8 cellular contexts compared by ENCODE assay signal in the genomic region with DNA sequence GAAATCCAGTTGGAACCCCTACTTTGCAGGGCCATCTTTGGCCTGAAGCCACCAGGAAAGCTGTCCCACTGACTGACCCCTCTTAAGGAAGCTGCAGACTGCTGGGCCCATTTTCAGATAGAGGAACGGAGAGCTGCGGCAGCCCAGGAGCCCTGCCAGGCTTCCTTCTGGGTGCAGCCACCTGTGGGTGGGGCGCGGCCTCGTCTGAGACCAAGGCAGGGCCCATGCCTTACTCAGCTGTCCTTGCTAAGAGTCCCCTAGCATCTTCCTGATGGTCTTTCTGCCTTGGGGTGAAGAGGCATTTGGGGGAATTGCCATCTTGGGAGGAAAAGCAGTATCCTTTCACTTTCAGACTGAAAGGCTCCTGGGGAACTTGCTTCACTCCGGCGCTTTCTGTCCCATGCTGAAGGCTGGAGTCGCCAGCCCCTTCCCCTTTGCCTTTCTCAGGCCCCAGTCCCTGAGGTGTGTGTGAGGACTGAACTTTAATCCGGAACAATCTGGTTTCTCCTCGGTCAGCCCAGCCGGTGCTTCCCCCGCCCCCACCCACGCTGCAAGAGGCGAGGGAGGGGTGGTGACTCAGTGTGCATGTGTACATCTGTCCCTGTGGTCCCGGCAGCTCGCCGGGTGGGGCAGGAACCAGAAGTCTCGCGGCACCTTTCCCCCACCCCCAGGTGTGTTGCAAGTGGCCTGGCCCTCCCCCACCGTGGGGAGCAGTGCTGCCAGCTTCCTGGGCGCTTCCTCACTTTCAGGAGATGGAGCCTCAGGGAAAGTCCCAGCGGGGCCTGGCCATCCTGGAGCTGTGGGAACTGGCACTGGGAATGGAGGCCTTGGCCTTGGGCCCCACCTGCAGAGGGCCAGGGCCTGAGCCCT. TPM values are rescaled to one million over a fixed set of nuclear protein-coding genes. Genes with fewer than 3 reads are reported as not detected.
A peak's percentile ranks its signal among the peaks of the same experiment; 100 is the strongest.
DNase-seq lines count a peak whose midpoint lies in the region; ATAC-seq and TF ChIP-seq lines count a peak whose summit lies in the region.

No MANE protein-coding gene starts in this region.

- peaks cover 42 to 48% of the 10 kb centered on the region in 2 donors for H3K36me3 ChIP-seq in prostate gland
- peaks cover 2% of the 10 kb centered on the region for H3K36me3 ChIP-seq in urinary bladder (ENCODE audit: insufficient read depth)

- TF ChIP-seq CTCF in prostate gland (IDR thresholded peaks at IDR 0.05): no peak

- peaks cover 37% of the 10 kb centered on the region for H3K4me1 ChIP-seq in prostate gland (replicated peaks)
- no peaks in the 10 kb centered on the region for H3K4me1 ChIP-seq in urinary bladder (ENCODE audit: insufficient read depth)

- H3K9me3 ChIP-seq in prostate gland: no peaks in the 10 kb centered on the region

- 14% methylated on average over 22 of the region's 22 CpGs for WGBS in prostate gland
- 31% methylated on average over 22 of the region's 22 CpGs for WGBS in urinary bladder

- H3K27me3 ChIP-seq in prostate gland (replicated peaks; ENCODE audit: insufficient read depth): no peaks in the 10 kb centered on the region

- peak; percentile 20 for DNase-seq in GDM1 (lab: John Stamatoyannopoulos, UW)
- peak; percentile 68 for DNase-seq in OCI-M1 (lab: John Stamatoyannopoulos, UW)
- peak; percentile 87 for DNase-seq in activated T-helper 1 cell treated with Interleukin-2 at 50 U/mL for 16 hours (ENCODE audit: low read depth)
- DNase-seq in fibroblast of the conjunctiva (ENCODE audit: low read depth): peak; percentile 69
- DNase-seq in prostate gland (ENCODE audit: low spot score): peak; percentile 94

- intact Hi-C loops in prostate gland (cut with DNase I): no loop called here

- peak overlapping the region; percentile 94 to 97 for H3K27ac ChIP-seq in prostate gland
- H3K27ac ChIP-seq in urinary bladder (ENCODE audit: low read depth): peak overlapping the region; percentile 90

- ATAC-seq in HG02870 (IDR thresholded peaks at IDR 0.05; ENCODE audit: unreplicated experiment) (peak; percentile 34), HG02973 (IDR thresholded peaks at IDR 0.05; ENCODE audit: unreplicated experiment) (no peak)

- peak; percentile 69 for TF ChIP-seq POLR2A in prostate gland (IDR thresholded peaks at IDR 0.05)

- H3K4me3 ChIP-seq in prostate gland (peak overlapping the region; percentile 89 to 94), urinary bladder (ENCODE audit: low read depth, low read length) (peak overlapping the region; percentile 1)

RNA-seq across cellular contexts. Expression of gene ZC3H12A, which starts 5.1 kb away (rescaled TPM):
- total RNA-seq in prostate gland: 10 to 100 TPM; 74.4 to 97.1 TPM
- 4.2 TPM for total RNA-seq in urinary bladder
- 10.9 TPM for polyA plus RNA-seq in urinary bladder

RNA-seq across cellular contexts. Expression of gene MEAF6, which starts 35.1 kb away (rescaled TPM):
- total RNA-seq in prostate gland: 100 to 1,000 TPM; 175 to 252 TPM
- 62.5 TPM for total RNA-seq in urinary bladder
- 65.5 TPM for polyA plus RNA-seq in urinary bladder

Comparison
In these comparisons a context has a peak if more than half of its experiments do, and no peak if none do; other contexts are left out.
1. DNase-seq: peak in every context shown above with its lines; median percentile 94 in prostate gland; 87 in activated T-helper 1 cell treated with Interleukin-2 at 50 U/mL for 16 hours; 69 in fibroblast of the conjunctiva; 68 in OCI-M1; 20 in GDM1.
2. RNA of gene ZC3H12A, which starts 5.1 kb away (total RNA-seq): 74.4 to 97.1 TPM in prostate gland; 4.2 TPM in urinary bladder (single experiment); every median in the first group is over 10 times any median in the second.